In the genomic region with DNA sequence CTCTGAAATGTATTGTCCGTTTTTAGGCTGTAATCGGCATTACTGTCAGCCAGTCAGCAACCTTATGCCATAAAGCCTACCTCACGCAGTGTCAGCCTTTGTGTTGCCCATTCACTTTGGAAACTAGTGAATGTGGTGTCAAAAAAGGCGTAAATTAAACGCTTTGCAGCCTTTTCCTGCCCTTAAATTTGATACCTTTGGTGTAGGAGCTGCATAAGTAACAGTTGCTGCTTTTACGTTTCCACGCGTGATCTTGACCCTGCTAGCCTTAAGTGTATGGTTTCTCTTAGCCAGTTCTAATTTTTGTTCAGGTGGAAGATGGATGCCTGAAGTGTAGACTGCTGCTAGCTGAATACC, we compare ENCODE assay signal across 1 cellular context.
TF ChIP-seq lines count a peak whose summit lies in the region.

No MANE protein-coding gene starts in this region.

TF ChIP-seq in K562, 482 proteins besides CTCF, POLR2A, EP300 and RAD21 (continued from another document):
- TF ChIP-seq, protein P1, sequence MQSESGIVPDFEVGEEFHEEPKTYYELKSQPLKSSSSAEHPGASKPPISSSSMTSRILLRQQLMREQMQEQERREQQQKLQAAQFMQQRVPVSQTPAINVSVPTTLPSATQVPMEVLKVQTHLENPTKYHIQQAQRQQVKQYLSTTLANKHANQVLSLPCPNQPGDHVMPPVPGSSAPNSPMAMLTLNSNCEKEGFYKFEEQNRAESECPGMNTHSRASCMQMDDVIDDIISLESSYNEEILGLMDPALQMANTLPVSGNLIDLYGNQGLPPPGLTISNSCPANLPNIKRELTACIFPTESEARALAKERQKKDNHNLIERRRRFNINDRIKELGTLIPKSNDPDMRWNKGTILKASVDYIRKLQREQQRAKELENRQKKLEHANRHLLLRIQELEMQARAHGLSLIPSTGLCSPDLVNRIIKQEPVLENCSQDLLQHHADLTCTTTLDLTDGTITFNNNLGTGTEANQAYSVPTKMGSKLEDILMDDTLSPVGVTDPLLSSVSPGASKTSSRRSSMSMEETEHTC (IDR thresholded peaks at IDR 0.05), result no peak
- peak; percentile 55; the same call in 1 of the 2 replicates for TF ChIP-seq ZC3H4 (CRISPR knock-in tag; IDR thresholded peaks at IDR 0.05; ENCODE audit: borderline replicate concordance)
- TF ChIP-seq, protein P2, sequence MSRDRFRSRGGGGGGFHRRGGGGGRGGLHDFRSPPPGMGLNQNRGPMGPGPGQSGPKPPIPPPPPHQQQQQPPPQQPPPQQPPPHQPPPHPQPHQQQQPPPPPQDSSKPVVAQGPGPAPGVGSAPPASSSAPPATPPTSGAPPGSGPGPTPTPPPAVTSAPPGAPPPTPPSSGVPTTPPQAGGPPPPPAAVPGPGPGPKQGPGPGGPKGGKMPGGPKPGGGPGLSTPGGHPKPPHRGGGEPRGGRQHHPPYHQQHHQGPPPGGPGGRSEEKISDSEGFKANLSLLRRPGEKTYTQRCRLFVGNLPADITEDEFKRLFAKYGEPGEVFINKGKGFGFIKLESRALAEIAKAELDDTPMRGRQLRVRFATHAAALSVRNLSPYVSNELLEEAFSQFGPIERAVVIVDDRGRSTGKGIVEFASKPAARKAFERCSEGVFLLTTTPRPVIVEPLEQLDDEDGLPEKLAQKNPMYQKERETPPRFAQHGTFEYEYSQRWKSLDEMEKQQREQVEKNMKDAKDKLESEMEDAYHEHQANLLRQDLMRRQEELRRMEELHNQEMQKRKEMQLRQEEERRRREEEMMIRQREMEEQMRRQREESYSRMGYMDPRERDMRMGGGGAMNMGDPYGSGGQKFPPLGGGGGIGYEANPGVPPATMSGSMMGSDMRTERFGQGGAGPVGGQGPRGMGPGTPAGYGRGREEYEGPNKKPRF (IDR thresholded peaks at IDR 0.05; ENCODE audit: low read depth, low read length), result no peak
- TF ChIP-seq NFE2L1 (tag; IDR thresholded peaks at IDR 0.05; ENCODE audit: borderline replicate concordance, low read depth), result no peak
- TF ChIP-seq SOX6 (IDR thresholded peaks at IDR 0.05), result no peak
- TF ChIP-seq KLF16 (IDR thresholded peaks at IDR 0.05), result no peak
- no peak for TF ChIP-seq SMARCA5 (IDR thresholded peaks at IDR 0.05)
- TF ChIP-seq ZEB2 (IDR thresholded peaks at IDR 0.05), result no peak
- TF ChIP-seq ZNF311 (CRISPR knock-in tag; IDR thresholded peaks at IDR 0.05), result no peak
- TF ChIP-seq MAFK (IDR thresholded peaks at IDR 0.05; ENCODE audit: low read length), result no peak
- TF ChIP-seq SETDB1 (IDR thresholded peaks at IDR 0.05; ENCODE audit: low read length), result no peak
- TF ChIP-seq CREB3L1 (IDR thresholded peaks at IDR 0.05; ENCODE audit: borderline replicate concordance, low read depth), result no peak
- TF ChIP-seq MYBL2 (IDR thresholded peaks at IDR 0.05; ENCODE audit: low read depth), result no peak
- TF ChIP-seq MYBL2 (CRISPR knock-in tag; IDR thresholded peaks at IDR 0.05; ENCODE audit: borderline replicate concordance), result no peak
- no peak for TF ChIP-seq KHSRP (IDR thresholded peaks at IDR 0.05)
- no peak for TF ChIP-seq ZNF354B (CRISPR knock-in tag; IDR thresholded peaks at IDR 0.05)
- no peak for TF ChIP-seq IFI16 (CRISPR knock-in tag; IDR thresholded peaks at IDR 0.05)
- no peak for TF ChIP-seq CREB5 (CRISPR knock-in tag; IDR thresholded peaks at IDR 0.05)
- 0 out of 2 replicates have a peak, but pooled peaks have one; percentile 2 for TF ChIP-seq FOXJ2 (tag; IDR thresholded peaks at IDR 0.05)
- no peak for TF ChIP-seq TARDBP (IDR thresholded peaks at IDR 0.05)
- TF ChIP-seq MYC (IDR thresholded peaks at IDR 0.05; ENCODE audit: low read depth, low read length), result no peak
- no peak for TF ChIP-seq MYC (CRISPR knock-in tag; IDR thresholded peaks at IDR 0.05; ENCODE audit: borderline replicate concordance, low read depth)
- TF ChIP-seq DNMT1 (IDR thresholded peaks at IDR 0.05), result no peak
- no peak for TF ChIP-seq TCF3 (CRISPR knock-in tag; IDR thresholded peaks at IDR 0.05)
- peak; percentile 57 for TF ChIP-seq SIRT6 (IDR thresholded peaks at IDR 0.05; ENCODE audit: low read depth, low read length)
- TF ChIP-seq HMG20A (CRISPR knock-in tag; conservative IDR thresholded peaks at IDR 0.05), result no peak
- no peak for TF ChIP-seq NCOA4 (IDR thresholded peaks at IDR 0.05; ENCODE audit: partially characterized antibody)
- no peak for TF ChIP-seq TAF15 (IDR thresholded peaks at IDR 0.05; ENCODE audit: low read depth, low read length)
- no peak for TF ChIP-seq HNRNPK (IDR thresholded peaks at IDR 0.05; ENCODE audit: low read depth, low read length, poor library complexity, severe bottlenecking)
- no peak for TF ChIP-seq TGIF2 (CRISPR knock-in tag; IDR thresholded peaks at IDR 0.05)
- no peak for TF ChIP-seq GATAD2A (IDR thresholded peaks at IDR 0.05)
- TF ChIP-seq RFX5 (IDR thresholded peaks at IDR 0.05; ENCODE audit: low read depth, low read length), result no peak
- TF ChIP-seq BMI1 (IDR thresholded peaks at IDR 0.05; ENCODE audit: low read length), result no peak
